ENCODE assay signal across 23 cellular contexts in genomic region chr18:34600874-34601273, GRCh38.
"Had no signal": no experiment of that assay in that cellular context is flagged by ENCODE, and none has a peak within 500 bp of the region (broad histone marks: within the 10 kb centered on the region; RNA-seq: fewer than 3 reads in every experiment).

No MANE protein-coding gene starts in this region.

- H3K9ac ChIP-seq: neural progenitor cell, parathyroid adenoma had no signal

- DNase-seq: hippocampal formation; kidney glomerular epithelial cell; left colon; left lung; naive B cell; natural killer cell; nephron progenitor cell; occipital lobe; right cardiac atrium; small intestine; spleen; stimulated activated CD4-positive, alpha-beta T cell treated with anti-CD3 and anti-CD28 coated beads, Interleukin-4, amount 100 ng/mL, for 24 hours; stimulated activated naive CD4-positive, alpha-beta T cell; uterus had no signal

- ATAC-seq: left colon; left lung; natural killer cell; right cardiac atrium; sciatic nerve; stimulated activated effector memory CD8-positive, alpha-beta T cell treated with anti-CD3 and anti-CD28 coated beads, Interleukin-12 subunit alpha, Interleukin-12 subunit beta, amount 100 ng/mL, for 72 hours had no signal

- H3K27ac ChIP-seq: left lung, neural progenitor cell, neutrophil, parathyroid adenoma, spleen, suprapubic skin, thoracic aorta, tibial nerve, uterus had no signal

- H3K4me1 ChIP-seq: left lung, neural progenitor cell, parathyroid adenoma, spleen, suprapubic skin, uterus had no signal

- H2AFZ ChIP-seq: parathyroid adenoma had no signal

- H3K36me3 ChIP-seq: left lung, neural progenitor cell, neutrophil, spleen, suprapubic skin, thoracic aorta, tibial nerve, uterus had no signal

- H3K4me2 ChIP-seq: neural progenitor cell had no signal

- H3K9me3 ChIP-seq: left lung, neutrophil, spleen, suprapubic skin, thoracic aorta, tibial nerve, uterus had no signal

- H3K27me3 ChIP-seq: left lung, neural progenitor cell, neutrophil, spleen, suprapubic skin, tibial nerve, uterus had no signal

- H3K4me3 ChIP-seq: left lung, lung, neural progenitor cell, spleen, suprapubic skin, thoracic aorta, tibial nerve, uterus had no signal

- H3K79me2 ChIP-seq: parathyroid adenoma had no signal
